17 cellular contexts compared by ENCODE assay signal in genomic region chr16:20602205-20602604, GRCh38. TPM values are rescaled to one million over a fixed set of nuclear protein-coding genes. Genes with fewer than 3 reads are reported as not detected.
DNase-seq lines count a peak whose midpoint lies in the region; ATAC-seq, FAIRE-seq and TF ChIP-seq lines count a peak whose summit lies in the region.
"Not testable (repeated sequence)": the region's sequence is repeated elsewhere in the genome, so short reads cannot be mapped to it uniquely, and the experiment has no call there.
"Had no signal": no experiment of that assay in that cellular context is flagged by ENCODE, and none has a peak within 500 bp of the region (broad histone marks: within the 10 kb centered on the region; RNA-seq: fewer than 3 reads in every experiment).

No MANE protein-coding gene starts in this region.

- not testable (repeated sequence) for H3K27me3 Mint-ChIP-seq in activated CD8-positive, alpha-beta T cell treated with anti-CD3 and anti-CD28 coated beads, Interleukin-2, amount 10 ng/mL, durations not matched to agents 7 days and 5 days (ENCODE audit: low read depth)

- not testable (repeated sequence) for H3K4me3 Mint-ChIP-seq in activated CD8-positive, alpha-beta T cell treated with anti-CD3 and anti-CD28 coated beads, Interleukin-2, amount 10 ng/mL, durations not matched to agents 7 days and 5 days

- not testable (repeated sequence) for H3K27ac Mint-ChIP-seq in activated CD8-positive, alpha-beta T cell treated with anti-CD3 and anti-CD28 coated beads, Interleukin-2, amount 10 ng/mL, durations not matched to agents 7 days and 5 days

- peak in 1 of 2 experiments; percentile 66; a peak in 2 of 6 replicates for ATAC-seq in A549
- peak; percentile 42 for ATAC-seq in activated CD8-positive, alpha-beta T cell treated with anti-CD3 and anti-CD28 coated beads, Interleukin-2, amount 10 ng/mL, durations not matched to agents 7 days and 5 days
- peak; percentile 66 to 74 for ATAC-seq in lower lobe of right lung

- not testable (repeated sequence) for H3K9me3 ChIP-seq in A549; Karpas-422 (ENCODE audit: low read length); esophagus squamous epithelium; lower lobe of right lung

- POLR2A ChIA-PET in A549 (lab: Yijun Ruan, JAX); GM10248 (lab: Yijun Ruan, JAX); activated CD8-positive, alpha-beta T cell treated with anti-CD3 and anti-CD28 coated beads, Interleukin-2, amount 10 ng/mL, durations not matched to agents 7 days and 5 days (lab: Charles Lee): not testable (repeated sequence)

- H3K27me3 ChIP-seq in Karpas-422 (ENCODE audit: low read length); esophagus squamous epithelium; lower lobe of right lung (ENCODE audit: low read depth): not testable (repeated sequence)

- not testable (repeated sequence) for H2AFZ ChIP-seq in Karpas-422 (ENCODE audit: low read length)

- not testable (repeated sequence) for H3K9ac ChIP-seq in Karpas-422 (ENCODE audit: low read length)

- H3K36me3 ChIP-seq in Karpas-422 (ENCODE audit: insufficient read depth, low read length); esophagus squamous epithelium; lower lobe of right lung: not testable (repeated sequence)

- DNase-seq in A549 (ENCODE audit: low read depth in 1 of 2, low spot score in 1 of 2), result peak in 1 of 2 experiments; percentile 26
- not testable (repeated sequence) for DNase-seq in GM10248 (ENCODE audit: extremely low spot score); activated CD8-positive, alpha-beta T cell treated with anti-CD3 and anti-CD28 coated beads, Interleukin-2, amount 10 ng/mL, durations not matched to agents 7 days and 5 days; esophagus squamous epithelium (lab: John Stamatoyannopoulos, UW); lower lobe of right lung
- peak; percentile 56 for DNase-seq in Karpas-422
- peak; percentile 34 for DNase-seq in NCI-H345 treated with DMSO at 0.1 percent for 48 hours (lab: John Stamatoyannopoulos, UW; ENCODE audit: unreplicated experiment)
- DNase-seq in RKO (ENCODE audit: low spot score), result peak; percentile 17

- not testable (repeated sequence) for H3K79me2 ChIP-seq in Karpas-422 (ENCODE audit: low read length)

- H4K20me1 ChIP-seq in Karpas-422 (ENCODE audit: insufficient read depth, low read depth, low read length), result not testable (repeated sequence)

- intact Hi-C loops in esophagus squamous epithelium (cut with DNase I); lower lobe of right lung (cut with DNase I): not testable (repeated sequence)

- H3K4me3 ChIP-seq in A549; Karpas-422 (ENCODE audit: low read length); esophagus squamous epithelium; lower lobe of right lung: not testable (repeated sequence)

- not testable (repeated sequence) for TF ChIP-seq EP300 in A549 (IDR thresholded peaks at IDR 0.05)

- not testable (repeated sequence) for H3K27ac ChIP-seq in A549; Karpas-422 (ENCODE audit: low read length); esophagus squamous epithelium; lower lobe of right lung

- not testable (repeated sequence) for H3K9me3 Mint-ChIP-seq in activated CD8-positive, alpha-beta T cell treated with anti-CD3 and anti-CD28 coated beads, Interleukin-2, amount 10 ng/mL, durations not matched to agents 7 days and 5 days (ENCODE audit: insufficient read depth)

- not testable (repeated sequence) for FAIRE-seq in A549 (lab: Jason Lieb, UNC)

- TF ChIP-seq CTCF in A549 (IDR thresholded peaks at IDR 0.05), result peak; percentile 19; the same call in 1 of the 3 replicates
- peak; percentile 51 for TF ChIP-seq CTCF in GM10248 (IDR thresholded peaks at IDR 0.05; ENCODE audit: control extremely low read depth, extremely low read depth, low read depth, missing control alignments)
- peak in 5 of 6 experiments; percentile 8 to 33 (median 13) for TF ChIP-seq CTCF in esophagus squamous epithelium (IDR thresholded peaks at IDR 0.05)
- not testable (repeated sequence) for TF ChIP-seq CTCF in lower lobe of right lung (IDR thresholded peaks at IDR 0.05)

- TF ChIP-seq POLR2A in A549 (IDR thresholded peaks at IDR 0.05; ENCODE audit: low read length); esophagus squamous epithelium (IDR thresholded peaks at IDR 0.05): not testable (repeated sequence)

- not testable (repeated sequence) for H3K4me1 Mint-ChIP-seq in activated CD8-positive, alpha-beta T cell treated with anti-CD3 and anti-CD28 coated beads, Interleukin-2, amount 10 ng/mL, durations not matched to agents 7 days and 5 days (ENCODE audit: low read depth)

- H3K4me1 ChIP-seq in A549; Karpas-422 (ENCODE audit: low read length); esophagus squamous epithelium; lower lobe of right lung: not testable (repeated sequence)

- 14% methylated on average over 8 of the region's 11 CpGs for WGBS in A549 (ENCODE audit: missing lambda C conversion rate)
- WGBS in esophagus squamous epithelium, 2 donors, result 17 to 23% methylated on average over 6 to 7 of the region's 11 CpGs

- CTCF ChIA-PET in A549 (lab: Yijun Ruan, JAX), result interaction anchor here (1.7 kb wide), 1 partner anchor 14 kb away, joined by 3 read pairs; no protein-coding TSS in a partner anchor
- CTCF ChIA-PET in GM10248 (lab: Yijun Ruan, JAX), result not testable (repeated sequence)
- CTCF ChIA-PET in activated CD8-positive, alpha-beta T cell treated with anti-CD3 and anti-CD28 coated beads, Interleukin-2, amount 10 ng/mL, durations not matched to agents 7 days and 5 days (lab: Charles Lee), result interaction anchor here (1.0 kb wide), 1 partner anchor 10 kb away, joined by 3 read pairs; no protein-coding TSS in a partner anchor

- H3K4me2 ChIP-seq in A549; Karpas-422 (ENCODE audit: low read depth, low read length, poor library complexity, severe bottlenecking): not testable (repeated sequence)

- not testable (repeated sequence) for H3K36me3 Mint-ChIP-seq in activated CD8-positive, alpha-beta T cell treated with anti-CD3 and anti-CD28 coated beads, Interleukin-2, amount 10 ng/mL, durations not matched to agents 7 days and 5 days (ENCODE audit: low read depth)

- H3K9me2 ChIP-seq in Karpas-422 (replicated peaks; ENCODE audit: insufficient read depth, low read length), result not testable (repeated sequence)

- peak; percentile 15 to 30; a peak in 2 of 5 replicates for TF ChIP-seq RAD21 in A549 (conservative IDR thresholded peaks at IDR 0.05 in 1 of 2, IDR thresholded peaks at IDR 0.05 in 1 of 2)

RNA-seq across cellular contexts. Expression of gene ACSM2B, which starts 26.0 kb away (rescaled TPM):
- polyA plus RNA-seq in A549 (2011; rRNA removed) (not detected in 2 replicates), A549 (2017; fragmentation: RNase III; extraction: RNeasy Plus Mini Kit Qiagen cat#74134 plus additional on column Dnase treatment) (not detected in 3 replicates)
- not detected in 2 replicates for polyA plus RNA-seq in A549 (2012; cell fraction: cytosol; rRNA removed)
- polyA plus RNA-seq in A549 (2012; cell fraction: nucleus; rRNA removed), result not detected in 2 replicates
- not detected in 2 replicates for polyA minus RNA-seq in A549 (2011; rRNA and poly(A)+ RNA removed)
- not detected in 2 replicates for total RNA-seq in Karpas-422 (2014; rRNA removed; shearing (Covaris generic); ENCODE audit: low replicate concordance)
- total RNA-seq in activated CD8-positive, alpha-beta T cell treated with anti-CD3 and anti-CD28 coated beads, Interleukin-2, amount 10 ng/mL, durations not matched to agents 7 days and 5 days, result not detected
- total RNA-seq in esophagus squamous epithelium (not detected), lower lobe of right lung (not detected)
- total RNA-seq: A172; activated CD4-positive, alpha-beta T cell treated with anti-CD3 and anti-CD28 coated beads for 36 hours; aorta; CD4-positive, alpha-beta memory T cell; H4; mesenteric fat pad; Right ventricle myocardium inferior; T-helper 2 cell treated with Interferon-gamma antibody and Interleukin-4, amounts not matched to agents 100 ng/mL and 5 ng/mL, for 36 hours had no signal
- polyA plus RNA-seq: aorta; CD4-positive, alpha-beta memory T cell; neural cell had no signal
